Comparison of ENCODE assay signal across 8 cellular contexts in genomic region chr10:73997479-73997805, GRCh38.
DNase-seq lines count a peak whose midpoint lies in the region; ATAC-seq lines count a peak whose summit lies in the region.

No MANE protein-coding gene starts in this region.

- peak overlapping the region; percentile 44; the same call in 1 of the 2 replicates for H3K4me3 ChIP-seq in iPS DF 6.9 (ENCODE audit: low read length)

- H3K27ac ChIP-seq in iPS DF 6.9 (ENCODE audit: low read length) = no peak overlapping the region

- H3K4me3 Mint-ChIP-seq in activated naive CD4-positive, alpha-beta T cell treated with anti-CD3 and anti-CD28 coated beads, Interleukin-2, amount 50 U/mL, for 24 hours = peak overlapping the region; percentile 94
- H3K4me3 Mint-ChIP-seq in stimulated activated memory B cell treated with anti-CD40 and anti-IgM and Interleukin-4, amounts not matched to agents 10 μg/mL and 1 μg/mL and 100 μg/mL, for 72 hours = peak overlapping the region; percentile 99

- peak; percentile 73 for ATAC-seq in HG02610 (IDR thresholded peaks at IDR 0.05; ENCODE audit: unreplicated experiment)
- peak; percentile 85 for ATAC-seq in stimulated activated memory B cell treated with anti-CD40 and anti-IgM and Interleukin-4, amounts not matched to agents 10 μg/mL and 1 μg/mL and 100 μg/mL, for 72 hours

- no peaks in the 10 kb centered on the region for H3K4me1 ChIP-seq in iPS DF 6.9 (ENCODE audit: control insufficient read depth, insufficient read depth, low read length)

- H3K36me3 ChIP-seq in iPS DF 6.9 (ENCODE audit: control insufficient read depth, insufficient read depth, low read length) = peaks cover 2% of the 10 kb centered on the region; the same call in 1 of the 2 replicates

- H3K36me3 Mint-ChIP-seq in activated naive CD4-positive, alpha-beta T cell treated with anti-CD3 and anti-CD28 coated beads, Interleukin-2, amount 50 U/mL, for 24 hours = no peaks in the 10 kb centered on the region
- peaks cover 17% of the 10 kb centered on the region for H3K36me3 Mint-ChIP-seq in stimulated activated memory B cell treated with anti-CD40 and anti-IgM and Interleukin-4, amounts not matched to agents 10 μg/mL and 1 μg/mL and 100 μg/mL, for 72 hours

- DNase-seq in SIG-M5 treated with dmso at 0.1 percent for 504 hours (lab: John Stamatoyannopoulos, UW; ENCODE audit: unreplicated experiment) = peak; percentile 75
- no peak for DNase-seq in SIG-M5 (lab: John Stamatoyannopoulos, UW)
- DNase-seq in NCI-H1694 (lab: John Stamatoyannopoulos, UW) = peak; percentile 47
- peak; percentile 33 for DNase-seq in iPS DF 6.9 (ENCODE audit: low read depth, low spot score)
- DNase-seq in inferior parietal cortex (ENCODE audit: extremely low spot score) = no peak

- no peaks in the 10 kb centered on the region for H3K27me3 Mint-ChIP-seq in activated naive CD4-positive, alpha-beta T cell treated with anti-CD3 and anti-CD28 coated beads, Interleukin-2, amount 50 U/mL, for 24 hours
- no peaks in the 10 kb centered on the region for H3K27me3 Mint-ChIP-seq in stimulated activated memory B cell treated with anti-CD40 and anti-IgM and Interleukin-4, amounts not matched to agents 10 μg/mL and 1 μg/mL and 100 μg/mL, for 72 hours

- WGBS in iPS DF 6.9 (ENCODE audit: insufficient coverage, insufficient read length) = no CpG with 5 or more reads among the region's 13 CpGs

- peak overlapping the region; percentile 96 for H3K27ac Mint-ChIP-seq in activated naive CD4-positive, alpha-beta T cell treated with anti-CD3 and anti-CD28 coated beads, Interleukin-2, amount 50 U/mL, for 24 hours
- H3K27ac Mint-ChIP-seq in stimulated activated memory B cell treated with anti-CD40 and anti-IgM and Interleukin-4, amounts not matched to agents 10 μg/mL and 1 μg/mL and 100 μg/mL, for 72 hours = peak overlapping the region; percentile 87

- H3K27me3 ChIP-seq in iPS DF 6.9 (ENCODE audit: control insufficient read depth, insufficient read depth, low read length) = no peaks in the 10 kb centered on the region

- no peaks in the 10 kb centered on the region for H3K9me3 Mint-ChIP-seq in activated naive CD4-positive, alpha-beta T cell treated with anti-CD3 and anti-CD28 coated beads, Interleukin-2, amount 50 U/mL, for 24 hours
- H3K9me3 Mint-ChIP-seq in stimulated activated memory B cell treated with anti-CD40 and anti-IgM and Interleukin-4, amounts not matched to agents 10 μg/mL and 1 μg/mL and 100 μg/mL, for 72 hours = no peaks in the 10 kb centered on the region

- H3K4me1 Mint-ChIP-seq in activated naive CD4-positive, alpha-beta T cell treated with anti-CD3 and anti-CD28 coated beads, Interleukin-2, amount 50 U/mL, for 24 hours = peaks cover 40% of the 10 kb centered on the region
- peaks cover 66% of the 10 kb centered on the region for H3K4me1 Mint-ChIP-seq in stimulated activated memory B cell treated with anti-CD40 and anti-IgM and Interleukin-4, amounts not matched to agents 10 μg/mL and 1 μg/mL and 100 μg/mL, for 72 hours

- no peaks in the 10 kb centered on the region for H3K9me3 ChIP-seq in iPS DF 6.9 (ENCODE audit: control insufficient read depth, insufficient read depth, low read length)

Comparison
In these comparisons a context has a peak if more than half of its experiments do, and no peak if none do; other contexts are left out.
1. DNase-seq: peak in SIG-M5 treated with dmso at 0.1 percent for 504 hours (single experiment), NCI-H1694 (single experiment) and iPS DF 6.9 (single experiment); none in SIG-M5 (single experiment) and inferior parietal cortex (single experiment).